ENCODE assay signal across 8 cellular contexts in genomic region chr14:49497725-49498348, GRCh38.
A peak's percentile ranks its signal among the peaks of the same experiment; 100 is the strongest.
DNase-seq lines count a peak whose midpoint lies in the region; ATAC-seq and TF ChIP-seq lines count a peak whose summit lies in the region.

No MANE protein-coding gene starts in this region.

- H4K20me1 ChIP-seq in HCT116 (ENCODE audit: insufficient read depth) (no peaks in the 10 kb centered on the region), PC-9 (ENCODE audit: insufficient read depth) (no peaks in the 10 kb centered on the region)

- peak; percentile 72 for TF ChIP-seq RAD21 in HCT116 (IDR thresholded peaks at IDR 0.05; ENCODE audit: low read depth)

- no peaks in the 10 kb centered on the region for H3K36me3 ChIP-seq in GM06990 (ENCODE audit: control insufficient read depth, insufficient read depth, low read length)
- no peaks in the 10 kb centered on the region for H3K36me3 ChIP-seq in HCT116 (ENCODE audit: control insufficient read depth in 1 of 2, insufficient read depth in 2 of 2, low read length in 2 of 2)
- no peaks in the 10 kb centered on the region for H3K36me3 ChIP-seq in PC-9 (ENCODE audit: low read depth)
- no peaks in the 10 kb centered on the region for H3K36me3 ChIP-seq in lung (ENCODE audit: control insufficient read depth in 2 of 2, insufficient read depth in 2 of 2, low read length in 2 of 2)

- WGBS in lung, 2 donors = 20 to 23% methylated on average over 7 of the region's 7 CpGs

- no peaks in the 10 kb centered on the region for H3K9me2 ChIP-seq in HCT116 (ENCODE audit: insufficient read depth)
- no peaks in the 10 kb centered on the region for H3K9me2 ChIP-seq in PC-9 (ENCODE audit: insufficient read depth)

- intact Hi-C loops in HCT116 (cut with micrococcal nuclease) = loop anchor here (2.0 kb wide), 1 partner anchor 35 kb away; no protein-coding TSS in a partner anchor
- intact Hi-C loops in PC-9 (cut with micrococcal nuclease; ENCODE audit: unreplicated experiment) = loop anchor here (2.0 kb wide), 1 partner anchor 35 kb away; no protein-coding TSS in a partner anchor

- no TSS peak for BruUV-seq in HCT116 (replicated peaks; lab: Mats Ljungman, UMichigan)
- no TSS peak for BruUV-seq in PC-9 (replicated peaks; lab: Mats Ljungman, UMichigan)

- H3K4me1 ChIP-seq in HCT116 (ENCODE audit: control insufficient read depth in 1 of 2, insufficient read depth in 2 of 2, low read length in 2 of 2) = no peaks in the 10 kb centered on the region
- H3K4me1 ChIP-seq in PC-9 (replicated peaks; ENCODE audit: insufficient read depth) = 0 out of 2 replicates have a peak, but pooled peaks cover 2% of the 10 kb centered on the region
- H3K4me1 ChIP-seq in lung (ENCODE audit: control insufficient read depth in 2 of 2, insufficient read depth in 2 of 2, low read length in 2 of 2) = no peaks in the 10 kb centered on the region

- no peak overlapping the region for H3K4me3 ChIP-seq in GM06990 (replicated peaks; ENCODE audit: low read depth, low read length)
- no peak overlapping the region for H3K4me3 ChIP-seq in HCT116 (replicated peaks in 1 of 2; ENCODE audit: low read depth in 1 of 2, low read length in 2 of 2)
- H3K4me3 ChIP-seq in LNCaP clone FGC (ENCODE audit: low read depth, low read length) = no peak overlapping the region
- no peak overlapping the region for H3K4me3 ChIP-seq in PC-9
- no peak overlapping the region for H3K4me3 ChIP-seq in lung

- H3K9me3 ChIP-seq in HCT116 (ENCODE audit: control insufficient read depth in 1 of 2, insufficient read depth in 1 of 2, low read depth in 1 of 2, low read length in 2 of 2) (no peaks in the 10 kb centered on the region), PC-9 (ENCODE audit: insufficient read depth, low read depth) (no peaks in the 10 kb centered on the region; the same call in 1 of the 2 replicates), lung (ENCODE audit: control insufficient read depth in 2 of 2, insufficient read depth in 1 of 2, low read length in 1 of 2) (no peaks in the 10 kb centered on the region)

- no peak for TF ChIP-seq POLR2A in HCT116 (IDR thresholded peaks at IDR 0.05; ENCODE audit: borderline replicate concordance, extremely low read depth, insufficient read depth, insufficient read length)

- H3K4me2 ChIP-seq in HCT116 (ENCODE audit: low read length) (no peak overlapping the region), PC-9 (no peak overlapping the region)

- H3K27me3 ChIP-seq in GM06990 (replicated peaks; ENCODE audit: control insufficient read depth, insufficient read depth, low read length) = no peaks in the 10 kb centered on the region
- H3K27me3 ChIP-seq in HCT116 (ENCODE audit: insufficient read depth, low read length) = no peaks in the 10 kb centered on the region
- no peaks in the 10 kb centered on the region for H3K27me3 ChIP-seq in PC-9 (ENCODE audit: insufficient read depth, low read depth)
- no peaks in the 10 kb centered on the region for H3K27me3 ChIP-seq in lung (ENCODE audit: control insufficient read depth, insufficient read depth)

- TF ChIP-seq CTCF in GM06990 (IDR thresholded peaks at IDR 0.05; ENCODE audit: insufficient read depth, low read length, poor library complexity, severe bottlenecking) = peak; percentile 86
- TF ChIP-seq CTCF in HCT116 (IDR thresholded peaks at IDR 0.05 in 2 of 3, conservative IDR thresholded peaks at IDR 0.05 in 1 of 3; ENCODE audit: borderline replicate concordance in 1 of 3, insufficient read depth in 1 of 3, low read depth in 2 of 3, low read length in 2 of 3) = peak; percentile 41 to 92 (median 75); a peak in 5 of 6 replicates
- peak; percentile 84 for TF ChIP-seq CTCF in LNCaP clone FGC (IDR thresholded peaks at IDR 0.05; ENCODE audit: control insufficient read depth, extremely low read depth, insufficient read depth)
- TF ChIP-seq CTCF in PC-9 (conservative IDR thresholded peaks at IDR 0.05) = peak; percentile 92
- TF ChIP-seq CTCF in lung (IDR thresholded peaks at IDR 0.05; ENCODE audit: control extremely low read depth, extremely low read depth) = peak; percentile 75

- POLR2A ChIA-PET in HCT116 (lab: Charles Lee) = no interaction called here
- POLR2A ChIA-PET in PC-9 (lab: Charles Lee; ENCODE audit: unreplicated experiment) = interaction anchor here (0.6 kb wide), 3 partner anchors 25 to 564 kb away, joined by 5 read pairs; no protein-coding TSS in a partner anchor

- H3F3A ChIP-seq in PC-9 (ENCODE audit: insufficient read depth, low read depth) = no peaks in the 10 kb centered on the region

- ATAC-seq in HCT116 (peak; percentile 89), lung (ENCODE audit: insufficient read depth, low FRiP score) (peak; percentile 71), GM19397 (IDR thresholded peaks at IDR 0.05; ENCODE audit: unreplicated experiment) (no peak)

- H3K9ac ChIP-seq in HCT116 (ENCODE audit: low read length) = no peak overlapping the region

- H2AFZ ChIP-seq in HCT116 (ENCODE audit: low read depth, low read length, poor library complexity, severe bottlenecking) (peak overlapping the region; percentile 90), PC-9 (no peak overlapping the region)

- RAD21 ChIA-PET in HCT116 (lab: Charles Lee; ENCODE audit: low non-redundant PET in 1 of 2, low total read pairs in 2 of 2, uncharacterized antibody in 2 of 2, unreplicated experiment in 2 of 2) = interaction anchor here (0.5 to 1.4 kb wide), 2 partner anchors 36 kb away, joined by 3 to 5 read pairs; no protein-coding TSS in a partner anchor

- CTCF ChIA-PET in HCT116 (lab: Charles Lee) (interaction anchor here (1.0 to 2.7 kb wide), 3 partner anchors 23 to 192 kb away, joined by 3 to 45 read pairs (median 4); no protein-coding TSS in a partner anchor), PC-9 (lab: Charles Lee) (interaction anchor here (0.6 to 2.1 kb wide), 4 partner anchors 13 to 506 kb away, joined by 3 to 14 read pairs (median 8); no protein-coding TSS in a partner anchor)

- no peak overlapping the region for H3K27ac ChIP-seq in HCT116 (ENCODE audit: low read depth, low read length)
- no peak overlapping the region for H3K27ac ChIP-seq in PC-9
- H3K27ac ChIP-seq in lung (ENCODE audit: low read depth in 1 of 2, low read length in 1 of 2) = no peak overlapping the region

- DNase-seq in A172 (ENCODE audit: low spot score) (peak; percentile 46), GM06990 (ENCODE audit: extremely low read depth, insufficient read length) (peak; percentile 9), HCT116 (ENCODE audit: low read depth, low spot score) (peak; percentile 72), LNCaP clone FGC (ENCODE audit: low read depth) (peak; percentile 70), PC-9 (peak in 1 of 2 experiments; percentile 57), cerebellum (ENCODE audit: low spot score) (peak; percentile 30), lung (ENCODE audit: low spot score) (no peak)

- H3K79me2 ChIP-seq in HCT116 (ENCODE audit: insufficient read depth, low read length) = no peaks in the 10 kb centered on the region
- H3K79me2 ChIP-seq in PC-9 (ENCODE audit: low read depth) = no peaks in the 10 kb centered on the region

TF ChIP-seq in HCT116, 20 proteins besides CTCF, POLR2A, EP300 and RAD21:
- TF ChIP-seq SRF (IDR thresholded peaks at IDR 0.05; ENCODE audit: low read depth) (no peak), ZNF274 (IDR thresholded peaks at IDR 0.05; ENCODE audit: low read depth, low read length) (no peak), TCF7L2 (IDR thresholded peaks at IDR 0.05; ENCODE audit: borderline replicate concordance, extremely low read depth, insufficient read depth, insufficient read length) (no peak), ZFX (IDR thresholded peaks at IDR 0.05) (no peak), JUND (IDR thresholded peaks at IDR 0.05) (no peak)
